8 cellular contexts compared by ENCODE assay signal in genomic region chr6:693737-694038, GRCh38. TPM values are rescaled to one million over a fixed set of nuclear protein-coding genes. Genes with fewer than 3 reads are reported as not detected.
DNase-seq lines count a peak whose midpoint lies in the region; ATAC-seq and TF ChIP-seq lines count a peak whose summit lies in the region.

No MANE protein-coding gene starts in this region.

- H3K36me3 ChIP-seq in BJ (ENCODE audit: control insufficient read depth, insufficient read depth, low read length), result no peaks in the 10 kb centered on the region

- DNase-seq in BJ (ENCODE audit: low read depth) (no peak), natural killer cell (no peak), NAMALWA (ENCODE audit: low spot score) (no peak)
- DNase-seq in Jurkat, Clone E6-1 (ENCODE audit: low read depth, low spot score), result no peak
- DNase-seq in central memory CD8-positive, alpha-beta T cell (ENCODE audit: low spot score in 2 of 2), result no peak

- peak overlapping the region; percentile 90 for H3K4me3 ChIP-seq in BJ (ENCODE audit: low read depth, low read length)
- H3K4me3 ChIP-seq in Jurkat, Clone E6-1 (ENCODE audit: low read length), result peak overlapping the region; percentile 86

- CTCF ChIA-PET in BJ (lab: Yijun Ruan, JAX), result interaction anchor here (1.7 kb wide), 1 partner anchor 10 kb away, joined by 6 read pairs; no protein-coding TSS in a partner anchor

- intact Hi-C loops in natural killer cell (cut with micrococcal nuclease), result no loop called here

- H3K27ac Mint-ChIP-seq in central memory CD8-positive, alpha-beta T cell (ENCODE audit: low read depth), result peak overlapping the region; percentile 85
- peak overlapping the region; percentile 76 to 89 for H3K27ac Mint-ChIP-seq in natural killer cell

- H3K27me3 ChIP-seq in BJ (ENCODE audit: control insufficient read depth, insufficient read depth, low read length), result no peaks in the 10 kb centered on the region

- peaks cover 1% of the 10 kb centered on the region for H3K36me3 Mint-ChIP-seq in central memory CD8-positive, alpha-beta T cell (ENCODE audit: insufficient read depth)
- H3K36me3 Mint-ChIP-seq in natural killer cell, result no peaks in the 10 kb centered on the region

- peak overlapping the region; percentile 90 for H3K4me3 Mint-ChIP-seq in central memory CD8-positive, alpha-beta T cell
- H3K4me3 Mint-ChIP-seq in natural killer cell, result peak overlapping the region; percentile 92

- peaks cover 32% of the 10 kb centered on the region for H3K4me1 Mint-ChIP-seq in central memory CD8-positive, alpha-beta T cell
- peaks cover 27 to 31% of the 10 kb centered on the region in 2 donors for H3K4me1 Mint-ChIP-seq in natural killer cell

- H3K9me3 Mint-ChIP-seq in central memory CD8-positive, alpha-beta T cell, result no peaks in the 10 kb centered on the region
- no peaks in the 10 kb centered on the region for H3K9me3 Mint-ChIP-seq in natural killer cell

- TF ChIP-seq CTCF in BJ (IDR thresholded peaks at IDR 0.05; ENCODE audit: insufficient read depth, low read depth, low read length), result no peak
- TF ChIP-seq CTCF in natural killer cell (IDR thresholded peaks at IDR 0.05), result no peak

- no peak for ATAC-seq in central memory CD8-positive, alpha-beta T cell (replicated peaks; ENCODE audit: extremely low read depth, poor library complexity, severe bottlenecking)
- ATAC-seq in natural killer cell (no peak), HG03108 (IDR thresholded peaks at IDR 0.05; ENCODE audit: unreplicated experiment) (no peak), GM21360 (IDR thresholded peaks at IDR 0.05; ENCODE audit: unreplicated experiment) (no peak), HG03039 (IDR thresholded peaks at IDR 0.05; ENCODE audit: unreplicated experiment) (no peak)

- POLR2A ChIA-PET in BJ (lab: Charles Lee), result no interaction called here

- no peaks in the 10 kb centered on the region for H3K27me3 Mint-ChIP-seq in central memory CD8-positive, alpha-beta T cell
- no peaks in the 10 kb centered on the region for H3K27me3 Mint-ChIP-seq in natural killer cell (ENCODE audit: low read depth in 2 of 2)

RNA-seq across cellular contexts. Expression of gene EXOC2, which starts 0.7 kb away (rescaled TPM):
- 16.0 and 23.5 TPM in 2 replicates for polyA plus RNA-seq in BJ (2011; rRNA removed)
- polyA minus RNA-seq in BJ (2011; rRNA and poly(A)+ RNA removed), result 21.2 and 33.6 TPM in 2 replicates
- 29.2 TPM for polyA plus RNA-seq in Jurkat, Clone E6-1 (2012; ENCODE audit: insufficient read depth, insufficient read length)
- total RNA-seq in natural killer cell, result 10 to 100 TPM; 22.1 to 30.8 (median 26.5) TPM

RNA-seq across cellular contexts. Expression of gene HUS1B, which starts 36.8 kb away (rescaled TPM):
- polyA plus RNA-seq in BJ (2011; rRNA removed), result 0.10 and 0.12 TPM in 2 replicates
- 0.36 TPM in 1 of 2 replicates, not detected in the other for polyA minus RNA-seq in BJ (2011; rRNA and poly(A)+ RNA removed)
- not detected for polyA plus RNA-seq in Jurkat, Clone E6-1 (2012; ENCODE audit: insufficient read depth, insufficient read length)
- total RNA-seq in natural killer cell, result 1 to 10 TPM; 1.5 to 3.4 (median 2.8) TPM
